2 cellular contexts compared by ENCODE assay signal in the genomic region with DNA sequence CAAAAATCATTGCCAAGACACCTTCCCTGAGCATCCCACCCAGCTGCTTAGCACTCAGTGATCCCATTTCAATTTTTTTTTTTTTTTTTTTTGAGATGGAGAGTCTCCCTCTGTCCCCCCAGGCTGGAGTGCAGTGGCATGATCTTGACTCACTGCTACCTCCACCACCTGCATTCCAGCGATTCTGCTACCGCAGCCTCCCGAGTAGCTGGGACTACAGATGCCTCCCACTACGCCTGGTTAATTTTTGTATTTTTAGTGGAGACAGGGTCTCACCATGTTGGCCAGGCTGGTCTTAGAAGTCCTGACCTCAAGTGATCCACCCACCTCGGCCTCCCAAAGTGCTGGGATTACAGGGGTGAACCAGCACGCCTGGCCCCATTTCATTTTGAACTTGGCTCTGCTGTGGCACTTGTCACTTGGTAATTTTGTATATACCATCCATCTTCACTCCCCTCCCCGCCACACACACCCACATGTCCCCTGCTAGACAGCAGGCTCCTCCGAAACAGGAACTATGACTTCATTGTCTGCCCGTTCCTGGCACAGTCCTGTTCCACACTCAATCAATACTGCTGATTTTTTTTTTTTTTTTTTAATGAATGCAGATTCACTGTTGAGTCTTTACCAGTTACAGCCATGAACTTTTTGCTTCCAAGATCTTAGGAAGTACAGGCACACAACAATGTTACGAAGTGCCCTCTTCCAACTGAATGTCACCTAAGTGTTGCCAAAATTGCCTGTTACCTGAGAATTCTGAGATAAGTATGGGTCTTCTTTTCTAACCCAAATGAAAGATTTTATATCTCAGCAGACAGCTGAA.
A peak's percentile ranks its signal among the peaks of the same experiment; 100 is the strongest.
TF ChIP-seq lines count a peak whose summit lies in the region.

No MANE protein-coding gene starts in this region.

TF ChIP-seq in GM12878, 131 proteins besides CTCF, POLR2A, EP300 and RAD21 (continued from another document and continues in another):
- TF ChIP-seq, protein P1, sequence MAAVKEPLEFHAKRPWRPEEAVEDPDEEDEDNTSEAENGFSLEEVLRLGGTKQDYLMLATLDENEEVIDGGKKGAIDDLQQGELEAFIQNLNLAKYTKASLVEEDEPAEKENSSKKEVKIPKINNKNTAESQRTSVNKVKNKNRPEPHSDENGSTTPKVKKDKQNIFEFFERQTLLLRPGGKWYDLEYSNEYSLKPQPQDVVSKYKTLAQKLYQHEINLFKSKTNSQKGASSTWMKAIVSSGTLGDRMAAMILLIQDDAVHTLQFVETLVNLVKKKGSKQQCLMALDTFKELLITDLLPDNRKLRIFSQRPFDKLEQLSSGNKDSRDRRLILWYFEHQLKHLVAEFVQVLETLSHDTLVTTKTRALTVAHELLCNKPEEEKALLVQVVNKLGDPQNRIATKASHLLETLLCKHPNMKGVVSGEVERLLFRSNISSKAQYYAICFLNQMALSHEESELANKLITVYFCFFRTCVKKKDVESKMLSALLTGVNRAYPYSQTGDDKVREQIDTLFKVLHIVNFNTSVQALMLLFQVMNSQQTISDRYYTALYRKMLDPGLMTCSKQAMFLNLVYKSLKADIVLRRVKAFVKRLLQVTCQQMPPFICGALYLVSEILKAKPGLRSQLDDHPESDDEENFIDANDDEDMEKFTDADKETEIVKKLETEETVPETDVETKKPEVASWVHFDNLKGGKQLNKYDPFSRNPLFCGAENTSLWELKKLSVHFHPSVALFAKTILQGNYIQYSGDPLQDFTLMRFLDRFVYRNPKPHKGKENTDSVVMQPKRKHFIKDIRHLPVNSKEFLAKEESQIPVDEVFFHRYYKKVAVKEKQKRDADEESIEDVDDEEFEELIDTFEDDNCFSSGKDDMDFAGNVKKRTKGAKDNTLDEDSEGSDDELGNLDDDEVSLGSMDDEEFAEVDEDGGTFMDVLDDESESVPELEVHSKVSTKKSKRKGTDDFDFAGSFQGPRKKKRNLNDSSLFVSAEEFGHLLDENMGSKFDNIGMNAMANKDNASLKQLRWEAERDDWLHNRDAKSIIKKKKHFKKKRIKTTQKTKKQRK (IDR thresholded peaks at IDR 0.05; ENCODE audit: low read depth, low read length): no peak
- TF ChIP-seq, protein P2, sequence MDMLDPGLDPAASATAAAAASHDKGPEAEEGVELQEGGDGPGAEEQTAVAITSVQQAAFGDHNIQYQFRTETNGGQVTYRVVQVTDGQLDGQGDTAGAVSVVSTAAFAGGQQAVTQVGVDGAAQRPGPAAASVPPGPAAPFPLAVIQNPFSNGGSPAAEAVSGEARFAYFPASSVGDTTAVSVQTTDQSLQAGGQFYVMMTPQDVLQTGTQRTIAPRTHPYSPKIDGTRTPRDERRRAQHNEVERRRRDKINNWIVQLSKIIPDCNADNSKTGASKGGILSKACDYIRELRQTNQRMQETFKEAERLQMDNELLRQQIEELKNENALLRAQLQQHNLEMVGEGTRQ (IDR thresholded peaks at IDR 0.05; ENCODE audit: borderline replicate concordance, low read depth, low read length): no peak
- TF ChIP-seq EZH2 (IDR thresholded peaks at IDR 0.05; ENCODE audit: borderline replicate concordance, control insufficient read depth, low read depth, low read length) (no peak), WRNIP1 (IDR thresholded peaks at IDR 0.05; ENCODE audit: borderline replicate concordance, low read depth, low read length) (no peak), TAF1 (IDR thresholded peaks at IDR 0.05; ENCODE audit: borderline replicate concordance, low read depth, low read length) (no peak), ETV6 (conservative IDR thresholded peaks at IDR 0.05 in 1 of 2, IDR thresholded peaks at IDR 0.05 in 1 of 2; ENCODE audit: borderline replicate concordance in 1 of 2, low read depth in 1 of 2) (peak in 1 of 2 experiments; percentile 70; a peak in 2 of 4 replicates), SMAD5 (IDR thresholded peaks at IDR 0.05; ENCODE audit: low read depth) (no peak), NR2F1 (conservative IDR thresholded peaks at IDR 0.05) (no peak), ATF7 (IDR thresholded peaks at IDR 0.05; ENCODE audit: low read depth) (peak; percentile 90), IKZF1 (conservative IDR thresholded peaks at IDR 0.05) (0 out of 2 replicates have a peak, but pooled peaks have one; percentile 15), ZBTB11 (CRISPR knock-in tag; IDR thresholded peaks at IDR 0.05) (no peak)
- TF ChIP-seq, protein P3, sequence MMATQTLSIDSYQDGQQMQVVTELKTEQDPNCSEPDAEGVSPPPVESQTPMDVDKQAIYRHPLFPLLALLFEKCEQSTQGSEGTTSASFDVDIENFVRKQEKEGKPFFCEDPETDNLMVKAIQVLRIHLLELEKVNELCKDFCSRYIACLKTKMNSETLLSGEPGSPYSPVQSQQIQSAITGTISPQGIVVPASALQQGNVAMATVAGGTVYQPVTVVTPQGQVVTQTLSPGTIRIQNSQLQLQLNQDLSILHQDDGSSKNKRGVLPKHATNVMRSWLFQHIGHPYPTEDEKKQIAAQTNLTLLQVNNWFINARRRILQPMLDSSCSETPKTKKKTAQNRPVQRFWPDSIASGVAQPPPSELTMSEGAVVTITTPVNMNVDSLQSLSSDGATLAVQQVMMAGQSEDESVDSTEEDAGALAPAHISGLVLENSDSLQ (IDR thresholded peaks at IDR 0.05): peak; percentile 61; the same call in 1 of the 2 replicates

TF ChIP-seq in HEK293T, 16 proteins besides CTCF, POLR2A, EP300 and RAD21 (continued from another document):
- TF ChIP-seq, protein P3 (IDR thresholded peaks at IDR 0.05): no peak
- TF ChIP-seq SP1 (IDR thresholded peaks at IDR 0.05) (no peak), ARNT (IDR thresholded peaks at IDR 0.05) (no peak), CTBP1 (IDR thresholded peaks at IDR 0.05; ENCODE audit: borderline replicate concordance) (no peak), L3MBTL2 (conservative IDR thresholded peaks at IDR 0.05) (no peak)
